ENCODE assay signal across 8 cellular contexts in the genomic region with DNA sequence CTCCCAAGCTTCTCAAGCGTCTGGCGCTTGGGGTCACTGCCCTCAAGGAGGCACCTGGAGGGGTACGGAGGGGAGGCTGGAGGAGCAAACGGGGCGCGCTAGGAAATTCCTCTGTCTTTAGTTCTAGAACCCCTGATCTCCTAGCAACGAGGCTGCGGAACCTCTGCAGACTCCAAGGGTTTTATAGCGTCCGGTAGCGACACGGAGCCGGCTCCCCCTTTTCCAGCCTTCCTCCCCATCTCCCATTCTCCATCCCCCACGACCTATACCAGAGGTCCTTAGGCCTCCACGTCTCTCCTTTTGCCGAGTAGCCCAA. TPM values are rescaled to one million over a fixed set of nuclear protein-coding genes. Genes with fewer than 3 reads are reported as not detected.
DNase-seq lines count a peak whose midpoint lies in the region; ATAC-seq and TF ChIP-seq lines count a peak whose summit lies in the region.

No MANE protein-coding gene starts in this region.

- H3K9me3 ChIP-seq in HAP-1 = no peaks in the 10 kb centered on the region
- H3K9me3 ChIP-seq in T-helper 17 cell (ENCODE audit: control insufficient read depth, low read length, poor library complexity, severe bottlenecking) = no peaks in the 10 kb centered on the region
- no peaks in the 10 kb centered on the region for H3K9me3 ChIP-seq in skeletal muscle satellite cell (replicated peaks; ENCODE audit: low read length)

- peaks cover 24% of the 10 kb centered on the region for H3K4me1 Mint-ChIP-seq in T-helper 17 cell

- peak overlapping the region; percentile 96 for H3K4me3 Mint-ChIP-seq in T-helper 17 cell

- H3K27ac Mint-ChIP-seq in T-helper 17 cell = peak overlapping the region; percentile 97

- DNase-seq in HAP-1 (ENCODE audit: low spot score in 2 of 2) = no peak
- no peak for DNase-seq in T-helper 17 cell
- no peak for DNase-seq in fibroblast of mammary gland (ENCODE audit: low read depth)
- no peak for DNase-seq in GM10248 (ENCODE audit: extremely low spot score)
- no peak for DNase-seq in NCI-H345 treated with DMSO at 0.1 percent for 48 hours (lab: John Stamatoyannopoulos, UW; ENCODE audit: unreplicated experiment)
- no peak for DNase-seq in NCI-H82 (lab: John Stamatoyannopoulos, UW)

- H3K36me3 Mint-ChIP-seq in T-helper 17 cell (ENCODE audit: low read depth) = peaks cover 8% of the 10 kb centered on the region

- H3K4me1 ChIP-seq in HAP-1 (0 out of 2 replicates have a peak, but pooled peaks cover 3% of the 10 kb centered on the region), skeletal muscle satellite cell (ENCODE audit: control insufficient read depth, insufficient read depth, low read length) (peaks cover 10% of the 10 kb centered on the region)

- H3K4me3 ChIP-seq in HAP-1 (peak overlapping the region; percentile 63), fibroblast of mammary gland (ENCODE audit: control insufficient read depth, low read depth, low read length) (peak overlapping the region; percentile 36), skeletal muscle satellite cell (ENCODE audit: low read length) (peak overlapping the region; percentile 30)

- POLR2A ChIA-PET in GM10248 (lab: Yijun Ruan, JAX) = interaction anchor here (0.8 to 1.3 kb wide), 2 partner anchors 9 to 15 kb away, joined by 3 to 6 read pairs; no protein-coding TSS in a partner anchor

- no peak overlapping the region for H3K9ac ChIP-seq in skeletal muscle satellite cell (ENCODE audit: low read depth, low read length)

- H3K27me3 ChIP-seq in HAP-1 (ENCODE audit: low read depth) (no peaks in the 10 kb centered on the region), skeletal muscle satellite cell (ENCODE audit: control insufficient read depth, insufficient read depth, low read length) (peaks cover 4% of the 10 kb centered on the region)

- no peak for TF ChIP-seq CTCF in fibroblast of mammary gland (conservative IDR thresholded peaks at IDR 0.05; ENCODE audit: control insufficient read depth, insufficient read depth, low read depth, low read length)
- TF ChIP-seq CTCF in GM10248 (IDR thresholded peaks at IDR 0.05; ENCODE audit: control extremely low read depth, extremely low read depth, low read depth, missing control alignments) = no peak

- peaks cover 20% of the 10 kb centered on the region for H3K36me3 ChIP-seq in HAP-1 (replicated peaks)
- peaks cover 24% of the 10 kb centered on the region for H3K36me3 ChIP-seq in skeletal muscle satellite cell (ENCODE audit: insufficient read depth, low read length)

- ATAC-seq in T-helper 17 cell (no peak), GM18520 (IDR thresholded peaks at IDR 0.05; ENCODE audit: unreplicated experiment) (no peak)

- CTCF ChIA-PET in GM10248 (lab: Yijun Ruan, JAX) = interaction anchor here (1.0 to 4.0 kb wide), 6 partner anchors 14 to 98 kb away, joined by 3 to 26 read pairs (median 4); a partner anchor contains a TSS

- in situ Hi-C loops in HAP-1 (cut with MboI; ENCODE audit: low sequenced_read_pairs) = no loop called here

- H3K4me2 ChIP-seq in skeletal muscle satellite cell (ENCODE audit: low read length) = peak overlapping the region; percentile 79

- H3K27me3 Mint-ChIP-seq in T-helper 17 cell = no peaks in the 10 kb centered on the region

RNA-seq across cellular contexts. Expression of a gene that starts 0.6 kb away (rescaled TPM):
- total RNA-seq in T-helper 17 cell = 10 to 100 TPM; 39.6 TPM
- 59.3 and 69.2 TPM in 2 replicates for total RNA-seq in skeletal muscle satellite cell (2012; rRNA removed)

RNA-seq across cellular contexts. Expression of a gene that starts 35.7 kb away (rescaled TPM):
- total RNA-seq in T-helper 17 cell = not detected
- total RNA-seq in skeletal muscle satellite cell (2012; rRNA removed) = 2.8 and 3.1 TPM in 2 replicates

RNA-seq across cellular contexts. Expression of a gene that starts 36.7 kb away (rescaled TPM):
- not detected for total RNA-seq in T-helper 17 cell
- 11.4 and 11.7 TPM in 2 replicates for total RNA-seq in skeletal muscle satellite cell (2012; rRNA removed)

RNA-seq across cellular contexts. Expression of a gene that starts 43.4 kb away (rescaled TPM):
- total RNA-seq in T-helper 17 cell = 100 to 1,000 TPM; 141 to 154 TPM
- 301 and 302 TPM in 2 replicates for total RNA-seq in skeletal muscle satellite cell (2012; rRNA removed)

RNA-seq across cellular contexts. Expression of a gene that starts 47.7 kb away (rescaled TPM):
- total RNA-seq in T-helper 17 cell = 10 to 100 TPM; 15.2 to 16.3 TPM
- 18.6 and 19.8 TPM in 2 replicates for total RNA-seq in skeletal muscle satellite cell (2012; rRNA removed)
